Comparison of ENCODE assay signal across 1 cellular context in genomic region chr17:65783845-65784334, GRCh38.
TF ChIP-seq lines count a peak whose summit lies in the region.

No MANE protein-coding gene starts in this region.

TF ChIP-seq in A549, 52 proteins besides CTCF, POLR2A, EP300 and RAD21 (continued from another document):
- TF ChIP-seq ATOH8 (CRISPR knock-in tag; IDR thresholded peaks at IDR 0.05; ENCODE audit: low read depth) (no peak), CBX2 (IDR thresholded peaks at IDR 0.05; ENCODE audit: borderline replicate concordance, low read depth) (no peak), POLR2AphosphoS2 (conservative IDR thresholded peaks at IDR 0.05; ENCODE audit: low read length) (no peak), CHD4 (IDR thresholded peaks at IDR 0.05; ENCODE audit: borderline replicate concordance) (no peak), NFE2L2 (conservative IDR thresholded peaks at IDR 0.05; ENCODE audit: low read length) (peak; percentile 43; the same call in 1 of the 2 replicates), ZFP36 (IDR thresholded peaks at IDR 0.05; ENCODE audit: borderline replicate concordance, partially characterized antibody) (peak; percentile 21), NPAS2 (CRISPR knock-in tag; IDR thresholded peaks at IDR 0.05; ENCODE audit: borderline replicate concordance) (no peak), BHLHE40 (IDR thresholded peaks at IDR 0.05; ENCODE audit: low read depth, low read length) (no peak), KDM1A (IDR thresholded peaks at IDR 0.05; ENCODE audit: low read depth) (no peak), HES2 (IDR thresholded peaks at IDR 0.05) (peak; percentile 99), CHD2 (IDR thresholded peaks at IDR 0.05; ENCODE audit: low read length, partially characterized antibody) (no peak), ZNF302 (CRISPR knock-in tag; IDR thresholded peaks at IDR 0.05) (no peak), HOXA7 (CRISPR knock-in tag; IDR thresholded peaks at IDR 0.05) (no peak), SMC3 (IDR thresholded peaks at IDR 0.05) (peak; percentile 68), EHF (CRISPR knock-in tag; IDR thresholded peaks at IDR 0.05) (no peak), EHMT2 (IDR thresholded peaks at IDR 0.05; ENCODE audit: low read depth) (peak; percentile 80; the same call in 1 of the 2 replicates), MAZ (IDR thresholded peaks at IDR 0.05; ENCODE audit: borderline replicate concordance, low read depth, low read length) (no peak), HDAC2 (IDR thresholded peaks at IDR 0.05) (no peak), RFX5 (IDR thresholded peaks at IDR 0.05) (no peak; the same call in 1 of the 2 replicates), TFCP2L1 (CRISPR knock-in tag; IDR thresholded peaks at IDR 0.05) (no peak), MAX (IDR thresholded peaks at IDR 0.05) (peak; percentile 52), KDM5A (IDR thresholded peaks at IDR 0.05) (no peak), MAFK (IDR thresholded peaks at IDR 0.05; ENCODE audit: partially characterized antibody) (peak; percentile 81), E2F6 (IDR thresholded peaks at IDR 0.05; ENCODE audit: borderline replicate concordance, low read depth) (no peak), ZSCAN20 (CRISPR knock-in tag; IDR thresholded peaks at IDR 0.05) (0 out of 2 replicates have a peak, but pooled peaks have one; percentile 62), PHF8 (IDR thresholded peaks at IDR 0.05; ENCODE audit: borderline replicate concordance, low read depth) (no peak), CBX8 (IDR thresholded peaks at IDR 0.05) (no peak), GATA3 (IDR thresholded peaks at IDR 0.05; ENCODE audit: borderline replicate concordance) (peak; percentile 98), RARB (CRISPR knock-in tag; IDR thresholded peaks at IDR 0.05) (no peak), NR3C1 (IDR thresholded peaks at IDR 0.05) (no peak), HOXB5 (CRISPR knock-in tag; IDR thresholded peaks at IDR 0.05) (peak; percentile 41; the same call in 1 of the 2 replicates), JUN (IDR thresholded peaks at IDR 0.05) (peak; percentile 99), BCL3 (IDR thresholded peaks at IDR 0.05) (peak; percentile 99), SREBF2 (IDR thresholded peaks at IDR 0.05) (no peak), HMGXB4 (CRISPR knock-in tag; IDR thresholded peaks at IDR 0.05; ENCODE audit: borderline replicate concordance) (no peak)
